Comparison of ENCODE assay signal across 15 cellular contexts in the genomic region with DNA sequence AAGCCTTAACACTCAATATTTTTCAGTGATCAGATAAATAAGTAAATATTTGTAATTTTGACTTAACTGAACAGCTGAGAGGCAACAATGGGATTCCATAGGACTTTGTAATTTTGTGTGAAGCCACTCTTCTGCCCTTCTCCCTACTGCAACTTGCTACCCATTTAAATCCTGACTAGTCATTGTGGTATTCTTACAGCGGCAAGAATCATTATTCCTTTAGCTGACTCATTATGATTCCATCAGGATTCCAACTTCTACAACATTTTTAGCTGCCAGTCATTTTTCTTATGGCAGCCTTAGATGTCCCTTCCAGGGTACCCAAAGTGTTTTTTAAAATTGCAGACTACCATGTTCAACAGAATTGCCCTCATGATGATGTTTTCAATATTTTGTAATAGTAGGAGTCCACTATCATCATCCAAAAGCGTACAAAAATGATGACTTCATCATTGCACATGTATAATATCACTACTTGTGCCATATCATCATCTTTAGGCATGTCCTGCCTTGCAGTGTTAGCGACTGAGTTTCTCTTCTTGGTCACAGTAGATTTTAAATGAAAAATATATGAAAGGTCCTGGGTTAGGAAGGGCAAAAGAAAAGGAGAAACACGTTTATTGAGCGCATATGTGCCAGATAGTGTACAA. TPM values are rescaled to one million over a fixed set of nuclear protein-coding genes. Genes with fewer than 3 reads are reported as not detected.
DNase-seq lines count a peak whose midpoint lies in the region; ATAC-seq and TF ChIP-seq lines count a peak whose summit lies in the region.
"Had no signal": no experiment of that assay in that cellular context is flagged by ENCODE, and none has a peak within 500 bp of the region (broad histone marks: within the 10 kb centered on the region; RNA-seq: fewer than 3 reads in every experiment).

No MANE protein-coding gene starts in this region.

- peaks cover 1% of the 10 kb centered on the region for H3K36me3 Mint-ChIP-seq in natural killer cell treated with Interleukin-12 subunit alpha and Interleukin-12 subunit beta and Interleukin-15 and Interleukin-18, amount 100 ng/mL, for 72 hours

- no peak overlapping the region for H3K4me3 ChIP-seq in foreskin fibroblast (ENCODE audit: low read depth in 1 of 2, low read length in 2 of 2)
- H3K4me3 ChIP-seq: upper lobe of left lung had no signal

- no peak overlapping the region for H3K4me3 Mint-ChIP-seq in natural killer cell treated with Interleukin-12 subunit alpha and Interleukin-12 subunit beta and Interleukin-15 and Interleukin-18, amount 100 ng/mL, for 72 hours
- H3K4me3 Mint-ChIP-seq: activated naive CD8-positive, alpha-beta T cell treated with anti-CD3 and anti-CD28 coated beads, Interleukin-2, amount 10 ng/mL, durations not matched to agents 7 days and 5 days had no signal

- no peaks in the 10 kb centered on the region for H3K27me3 Mint-ChIP-seq in natural killer cell treated with Interleukin-12 subunit alpha and Interleukin-12 subunit beta and Interleukin-15 and Interleukin-18, amount 100 ng/mL, for 72 hours
- H3K27me3 Mint-ChIP-seq: activated naive CD8-positive, alpha-beta T cell treated with anti-CD3 and anti-CD28 coated beads, Interleukin-2, amount 10 ng/mL, durations not matched to agents 7 days and 5 days had no signal

- H3K27ac Mint-ChIP-seq in natural killer cell treated with Interleukin-12 subunit alpha and Interleukin-12 subunit beta and Interleukin-15 and Interleukin-18, amount 100 ng/mL, for 72 hours = no peak overlapping the region
- H3K27ac Mint-ChIP-seq: activated naive CD8-positive, alpha-beta T cell treated with anti-CD3 and anti-CD28 coated beads, Interleukin-2, amount 10 ng/mL, durations not matched to agents 7 days and 5 days; naive B cell had no signal

- TF ChIP-seq CTCF in foreskin fibroblast (IDR thresholded peaks at IDR 0.05; ENCODE audit: low read depth, low read length) = no peak

- no peak for ATAC-seq in natural killer cell treated with Interleukin-12 subunit alpha and Interleukin-12 subunit beta and Interleukin-15 and Interleukin-18, amount 100 ng/mL, for 72 hours

- H3K4me1 Mint-ChIP-seq in natural killer cell treated with Interleukin-12 subunit alpha and Interleukin-12 subunit beta and Interleukin-15 and Interleukin-18, amount 100 ng/mL, for 72 hours (ENCODE audit: low read depth in 2 of 2) = peaks cover 9 to 11% of the 10 kb centered on the region in 2 donors

- no peaks in the 10 kb centered on the region for H3K9me3 Mint-ChIP-seq in natural killer cell treated with Interleukin-12 subunit alpha and Interleukin-12 subunit beta and Interleukin-15 and Interleukin-18, amount 100 ng/mL, for 72 hours
- H3K9me3 Mint-ChIP-seq: activated naive CD8-positive, alpha-beta T cell treated with anti-CD3 and anti-CD28 coated beads, Interleukin-2, amount 10 ng/mL, durations not matched to agents 7 days and 5 days had no signal

- peak; percentile 86 for DNase-seq in ACHN
- DNase-seq in HS-27A (ENCODE audit: low read depth) = peak; percentile 73
- peak; percentile 74 for DNase-seq in amniotic epithelial cell (ENCODE audit: low read depth)
- peak; percentile 81 to 87 for DNase-seq in foreskin fibroblast
- DNase-seq in effector CD8-positive, alpha-beta T cell (lab: John Stamatoyannopoulos, UW) = no peak
- no peak for DNase-seq in T-helper 2 cell
- DNase-seq in natural killer cell treated with Interleukin-12 subunit alpha and Interleukin-12 subunit beta and Interleukin-15 and Interleukin-18, amount 100 ng/mL, for 72 hours (ENCODE audit: low spot score) = no peak
- DNase-seq in activated CD4-positive, alpha-beta T cell treated with anti-CD3 and anti-CD28 coated beads for 48 hours = no peak
- DNase-seq: activated naive CD8-positive, alpha-beta T cell treated with anti-CD3 and anti-CD28 coated beads, Interleukin-2, amount 10 ng/mL, durations not matched to agents 7 days and 5 days; C1 segment of cervical spinal cord; naive B cell; NCI-H146; small intestine; T-helper 1 cell; upper lobe of left lung had no signal

- in situ Hi-C loops in ACHN (cut with HindIII; ENCODE audit: low pct_ligation_motif_present, low pct_unique_long_range_greater_than_20kb, low sequenced_read_pairs) = no loop called here

RNA-seq across cellular contexts. Expression of a gene that starts 5.1 kb away (rescaled TPM):
- total RNA-seq in natural killer cell treated with Interleukin-12 subunit alpha and Interleukin-12 subunit beta and Interleukin-15 and Interleukin-18, amount 100 ng/mL, for 72 hours = 10 to 100 TPM; 84.0 to 94.4 TPM

RNA-seq across cellular contexts. Expression of a gene that starts 55.4 kb away (rescaled TPM):
- 10 to 100 TPM; 10.7 to 30.3 TPM for total RNA-seq in natural killer cell treated with Interleukin-12 subunit alpha and Interleukin-12 subunit beta and Interleukin-15 and Interleukin-18, amount 100 ng/mL, for 72 hours

Comparison
In these comparisons a context has a peak if more than half of its experiments do, and no peak if none do; other contexts are left out.
1. DNase-seq: peak in ACHN (single experiment), HS-27A (single experiment), amniotic epithelial cell (single experiment) and foreskin fibroblast (2 of 2); none in effector CD8-positive, alpha-beta T cell (single experiment), T-helper 2 cell (0 of 5), natural killer cell treated with Interleukin-12 subunit alpha and Interleukin-12 subunit beta and Interleukin-15 and Interleukin-18, amount 100 ng/mL, for 72 hours (single experiment) and activated CD4-positive, alpha-beta T cell treated with anti-CD3 and anti-CD28 coated beads for 48 hours (single experiment).